Comparison of ENCODE assay signal across 16 cellular contexts in the genomic region with DNA sequence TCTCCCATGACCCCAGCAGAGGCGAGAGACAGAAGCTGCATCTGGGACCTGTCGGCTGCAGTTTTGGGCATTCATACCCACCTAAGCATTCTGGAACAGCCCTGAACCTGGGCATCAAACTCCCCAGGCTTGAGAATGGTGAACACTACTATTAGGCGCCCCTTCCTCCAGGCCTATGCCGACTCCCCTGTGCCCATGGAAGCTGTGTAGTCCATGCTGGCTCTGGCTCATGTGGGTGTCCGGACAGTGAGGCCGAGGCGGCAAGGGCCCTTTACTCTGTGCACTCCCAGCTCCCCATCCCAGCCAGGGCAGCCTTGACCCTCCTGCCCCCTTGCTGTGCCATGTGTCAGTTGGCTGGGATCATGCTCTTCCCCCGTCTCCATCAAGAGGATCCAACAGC.
DNase-seq lines count a peak whose midpoint lies in the region; ATAC-seq, FAIRE-seq and TF ChIP-seq lines count a peak whose summit lies in the region.
"Had no signal": no experiment of that assay in that cellular context is flagged by ENCODE, and none has a peak within 500 bp of the region (broad histone marks: within the 10 kb centered on the region; RNA-seq: fewer than 3 reads in every experiment).

No MANE protein-coding gene starts in this region.

- H3K4me1 ChIP-seq in heart left ventricle, result peaks cover 0 to 58% (median 38%) of the 10 kb centered on the region in 12 donors
- peaks cover 25 to 61% (median 34%) of the 10 kb centered on the region in 3 donors for H3K4me1 ChIP-seq in esophagus squamous epithelium
- H3K4me1 ChIP-seq in pancreas, result peaks cover 12 to 25% (median 15%) of the 10 kb centered on the region in 3 donors
- peaks cover 49% of the 10 kb centered on the region for H3K4me1 ChIP-seq in vagina
- H3K4me1 ChIP-seq in effector memory CD4-positive, alpha-beta T cell (ENCODE audit: control insufficient read depth, insufficient read depth, low read length, poor library complexity, severe bottlenecking), result no peaks in the 10 kb centered on the region

- intact Hi-C loops in heart left ventricle (cut with DNase I) (loop anchor here in 8 of 10 donors (2.0 to 10.0 kb wide), 6 partner anchors 103 to 410 kb away; partner anchors contain the start of gene SPATA20 (in 4 of the 8)), left cardiac atrium (cut with DNase I) (loop anchor here (10.0 kb wide), 2 partner anchors 170 to 410 kb away; partner anchors contain the start of gene SPATA20 (in 1 of the 2)), esophagus squamous epithelium (cut with DNase I) (loop anchor here (5.0 to 10.0 kb wide), 2 partner anchors 103 to 170 kb away; no protein-coding TSS in a partner anchor), pancreas (cut with DNase I) (loop anchor here (10.0 kb wide), 2 partner anchors 110 to 170 kb away; no protein-coding TSS in a partner anchor), vagina (cut with DNase I) (no loop called here)

- 90 to 97% (median 95%) methylated on average over 7 to 8 of the region's 8 CpGs for WGBS in heart left ventricle, 4 donors
- 95 to 100% methylated on average over 1 to 7 of the region's 8 CpGs for WGBS in esophagus squamous epithelium, 2 donors
- 86 to 93% methylated on average over 8 of the region's 8 CpGs for WGBS in pancreas, 2 donors

- no peak for TF ChIP-seq POLR2A in heart left ventricle (IDR thresholded peaks at IDR 0.05)
- TF ChIP-seq POLR2A in esophagus squamous epithelium (IDR thresholded peaks at IDR 0.05), result no peak
- TF ChIP-seq POLR2A in vagina (IDR thresholded peaks at IDR 0.05), result no peak

- DNase-seq in heart left ventricle, result no peak
- no peak for DNase-seq in left cardiac atrium
- no peak for DNase-seq in esophagus squamous epithelium (lab: John Stamatoyannopoulos, UW)
- no peak for DNase-seq in pancreas
- peak in 1 of 2 donors; percentile 81 for DNase-seq in vagina (ENCODE audit: extremely low spot score in 2 of 2)
- DNase-seq in effector memory CD4-positive, alpha-beta T cell, result no peak
- DNase-seq: activated CD4-positive, alpha-beta T cell treated with anti-CD3 and anti-CD28 coated beads, Interleukin-2, amount 50 U/mL, for 4 hours; activated naive CD4-positive, alpha-beta T cell treated with Interleukin-2 at 50 U/mL for 16 hours; EL; foreskin keratinocyte; left lung; NCI-H2171 treated with DMSO at 0.1 percent for 48 hours had no signal

- no peaks in the 10 kb centered on the region for H3K27me3 ChIP-seq in heart left ventricle
- H3K27me3 ChIP-seq in esophagus squamous epithelium, result no peaks in the 10 kb centered on the region
- no peaks in the 10 kb centered on the region for H3K27me3 ChIP-seq in pancreas
- H3K27me3 ChIP-seq in vagina, result no peaks in the 10 kb centered on the region
- no peaks in the 10 kb centered on the region for H3K27me3 ChIP-seq in effector memory CD4-positive, alpha-beta T cell (replicated peaks; ENCODE audit: control insufficient read depth, insufficient read depth, low read length, poor library complexity, severe bottlenecking)
- H3K27me3 ChIP-seq: foreskin keratinocyte, left lung had no signal

- H3K4me3 ChIP-seq in heart left ventricle, result no peak overlapping the region
- no peak overlapping the region for H3K4me3 ChIP-seq in esophagus squamous epithelium
- no peak overlapping the region for H3K4me3 ChIP-seq in pancreas
- no peak overlapping the region for H3K4me3 ChIP-seq in vagina
- H3K4me3 ChIP-seq in effector memory CD4-positive, alpha-beta T cell (ENCODE audit: insufficient read depth, low read depth, low read length, poor library complexity, severe bottlenecking), result no peak overlapping the region
- H3K4me3 ChIP-seq: left lung had no signal

- peaks cover 0 to 13% (median 9%) of the 10 kb centered on the region in 9 donors for H3K36me3 ChIP-seq in heart left ventricle
- H3K36me3 ChIP-seq in esophagus squamous epithelium, result peaks cover 0 to 16% (median 0%) of the 10 kb centered on the region in 3 donors
- no peaks in the 10 kb centered on the region for H3K36me3 ChIP-seq in pancreas
- H3K36me3 ChIP-seq in vagina, result peaks cover 0 to 7% of the 10 kb centered on the region in 2 donors
- H3K36me3 ChIP-seq in effector memory CD4-positive, alpha-beta T cell (ENCODE audit: control insufficient read depth, insufficient read depth, low read length), result no peaks in the 10 kb centered on the region

- FAIRE-seq in pancreas (lab: Jason Lieb, UNC), result no peak
- FAIRE-seq: urothelium cell line had no signal

- H3K27ac ChIP-seq in heart left ventricle, result peak overlapping the region; percentile 29 to 78 (median 62)
- H3K27ac ChIP-seq in esophagus squamous epithelium, result peak overlapping the region; percentile 15 to 77 (median 64)
- H3K27ac ChIP-seq in pancreas, result peak overlapping the region; percentile 2 to 61 (median 48)
- peak overlapping the region; percentile 93 for H3K27ac ChIP-seq in vagina
- H3K27ac ChIP-seq in effector memory CD4-positive, alpha-beta T cell (ENCODE audit: insufficient read depth, low read length, poor library complexity, severe bottlenecking), result no peak overlapping the region
- H3K27ac ChIP-seq: left lung had no signal

- ATAC-seq in heart left ventricle (no peak), left cardiac atrium (no peak), pancreas (no peak), GM21447 (IDR thresholded peaks at IDR 0.05; ENCODE audit: unreplicated experiment) (no peak), GM18868 (IDR thresholded peaks at IDR 0.05; ENCODE audit: unreplicated experiment) (no peak)
- ATAC-seq: left lung, T-cell had no signal

- TF ChIP-seq CTCF in heart left ventricle (IDR thresholded peaks at IDR 0.05) (no peak), esophagus squamous epithelium (IDR thresholded peaks at IDR 0.05) (no peak), pancreas (IDR thresholded peaks at IDR 0.05) (no peak), vagina (IDR thresholded peaks at IDR 0.05) (no peak)

- no peaks in the 10 kb centered on the region for H3K9me3 ChIP-seq in heart left ventricle
- H3K9me3 ChIP-seq in esophagus squamous epithelium, result no peaks in the 10 kb centered on the region
- no peaks in the 10 kb centered on the region for H3K9me3 ChIP-seq in pancreas
- H3K9me3 ChIP-seq in vagina, result no peaks in the 10 kb centered on the region
- no peaks in the 10 kb centered on the region for H3K9me3 ChIP-seq in effector memory CD4-positive, alpha-beta T cell (ENCODE audit: control insufficient read depth, low read length)
- H3K9me3 ChIP-seq: left lung had no signal
